In the genomic region with DNA sequence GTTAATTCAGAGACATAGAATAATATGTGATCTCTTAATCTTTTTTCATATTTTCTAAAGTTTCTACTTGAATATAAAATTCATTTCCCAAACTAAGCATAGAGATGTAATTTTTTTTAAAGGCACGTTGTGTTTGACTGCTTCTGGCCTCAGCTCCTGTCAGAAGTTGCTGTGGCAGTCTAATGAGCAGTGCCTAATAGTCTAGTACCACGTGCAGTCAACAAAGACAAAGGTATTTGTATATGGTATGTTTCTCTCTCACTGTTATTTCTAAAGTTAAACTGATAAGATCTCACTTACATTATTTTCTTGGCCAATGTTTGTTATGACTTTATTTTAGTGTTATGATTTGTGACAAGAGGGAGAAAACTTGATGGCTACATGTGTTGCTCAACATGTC, we compare ENCODE assay signal across 22 cellular contexts.
"Had no signal": no experiment of that assay in that cellular context is flagged by ENCODE, and none has a peak within 500 bp of the region (broad histone marks: within the 10 kb centered on the region; RNA-seq: fewer than 3 reads in every experiment).

No MANE protein-coding gene starts in this region.

- H3K4me3 ChIP-seq: dorsolateral prefrontal cortex, esophagus muscularis mucosa, prostate gland, right atrium auricular region, sigmoid colon, testis, tibial artery had no signal

- H3K9me3 ChIP-seq: esophagus muscularis mucosa, prostate gland, right atrium auricular region, sigmoid colon, testis, tibial artery had no signal

- H3K4me1 ChIP-seq: esophagus muscularis mucosa, prostate gland, right atrium auricular region, sigmoid colon, testis, tibial artery had no signal

- H3K27me3 ChIP-seq: dorsolateral prefrontal cortex, esophagus muscularis mucosa, right atrium auricular region, sigmoid colon, testis, tibial artery had no signal

- H3K4me1 Mint-ChIP-seq: naive thymus-derived CD8-positive, alpha-beta T cell; nephron progenitor cell; stimulated activated effector memory CD8-positive, alpha-beta T cell treated with anti-CD3 and anti-CD28 coated beads, Interleukin-12 subunit alpha, Interleukin-12 subunit beta, amount 100 ng/mL, for 72 hours had no signal

- H3K27ac Mint-ChIP-seq: nephron progenitor cell; stimulated activated effector memory CD8-positive, alpha-beta T cell treated with anti-CD3 and anti-CD28 coated beads, Interleukin-12 subunit alpha, Interleukin-12 subunit beta, amount 100 ng/mL, for 72 hours; type B pancreatic cell had no signal

- H3K4me3 Mint-ChIP-seq: naive thymus-derived CD8-positive, alpha-beta T cell; nephron progenitor cell; stimulated activated effector memory CD8-positive, alpha-beta T cell treated with anti-CD3 and anti-CD28 coated beads, Interleukin-12 subunit alpha, Interleukin-12 subunit beta, amount 100 ng/mL, for 72 hours; type B pancreatic cell had no signal

- H3K9me3 Mint-ChIP-seq: naive thymus-derived CD8-positive, alpha-beta T cell; nephron progenitor cell; stimulated activated effector memory CD8-positive, alpha-beta T cell treated with anti-CD3 and anti-CD28 coated beads, Interleukin-12 subunit alpha, Interleukin-12 subunit beta, amount 100 ng/mL, for 72 hours; type B pancreatic cell had no signal

- ATAC-seq: naive thymus-derived CD8-positive, alpha-beta T cell; stimulated activated effector memory CD8-positive, alpha-beta T cell treated with anti-CD3 and anti-CD28 coated beads, Interleukin-12 subunit alpha, Interleukin-12 subunit beta, amount 100 ng/mL, for 72 hours had no signal

- H3K27me3 Mint-ChIP-seq: naive thymus-derived CD8-positive, alpha-beta T cell; type B pancreatic cell had no signal

- DNase-seq: cerebellar nuclear complex; cortex of kidney; dorsolateral prefrontal cortex; effector CD4-positive, alpha-beta T cell; foreskin melanocyte; hypothalamus; mesendoderm; naive thymus-derived CD8-positive, alpha-beta T cell; nephron progenitor cell; nucleus accumbens; sigmoid colon; stimulated activated CD4-positive, alpha-beta T cell treated with anti-CD3 and anti-CD28 coated beads, Interleukin-2, amount 100 ng/mL, for 24 hours; stimulated activated CD4-positive, alpha-beta T cell treated with anti-CD3 and anti-CD28 coated beads, Interleukin-4, amount 100 ng/mL, for 24 hours; stimulated activated naive CD4-positive, alpha-beta T cell treated with Interleukin-2 at 50 U/mL for 16 hours; substantia nigra; testis; tibial artery had no signal

- H3K36me3 ChIP-seq: prostate gland had no signal

- H3K27ac ChIP-seq: dorsolateral prefrontal cortex, esophagus muscularis mucosa, prostate gland, right atrium auricular region, sigmoid colon, testis, tibial artery had no signal
